Comparison of ENCODE assay signal across 20 cellular contexts in genomic region chr10:6230335-6230734, GRCh38. TPM values are rescaled to one million over a fixed set of nuclear protein-coding genes. Genes with fewer than 3 reads are reported as not detected.
A peak's percentile ranks its signal among the peaks of the same experiment; 100 is the strongest.
DNase-seq lines count a peak whose midpoint lies in the region; ATAC-seq and TF ChIP-seq lines count a peak whose summit lies in the region.
"Had no signal": no experiment of that assay in that cellular context is flagged by ENCODE, and none has a peak within 500 bp of the region (broad histone marks: within the 10 kb centered on the region; RNA-seq: fewer than 3 reads in every experiment).

No MANE protein-coding gene starts in this region.

- no peak for ATAC-seq in CD4-positive, CD25-positive, alpha-beta regulatory T cell (ENCODE audit: low read depth in 2 of 2)
- ATAC-seq in activated T-helper 17 cell treated with anti-CD3 and anti-CD28 coated beads, Interleukin-2, amount 50 U/mL, for 72 hours (replicated peaks): no peak
- ATAC-seq in activated CD4-positive, alpha-beta T cell treated with anti-CD3 and anti-CD28 coated beads for 36 hours: no peak
- ATAC-seq: GM12878, HCT116 had no signal

- H3K4me2 ChIP-seq in smooth muscle cell: no peak overlapping the region

- no peak for TF ChIP-seq CTCF in nephron (IDR thresholded peaks at IDR 0.05; ENCODE audit: unreplicated experiment in 3 of 3)
- TF ChIP-seq CTCF in smooth muscle cell (IDR thresholded peaks at IDR 0.05; ENCODE audit: borderline replicate concordance, insufficient read depth, poor library complexity, severe bottlenecking): no peak

- H3K4me1 ChIP-seq in CD4-positive, CD25-positive, alpha-beta regulatory T cell (ENCODE audit: control insufficient read depth, insufficient read depth, low read length, poor library complexity, severe bottlenecking): peaks cover 5% of the 10 kb centered on the region
- no peaks in the 10 kb centered on the region for H3K4me1 ChIP-seq in smooth muscle cell (ENCODE audit: low read depth)

- no peak overlapping the region for H3K4me3 ChIP-seq in CD4-positive, CD25-positive, alpha-beta regulatory T cell (ENCODE audit: low read depth, low read length)
- H3K4me3 ChIP-seq in H7 (ENCODE audit: insufficient read depth, low read depth, low read length): no peak overlapping the region
- no peak overlapping the region for H3K4me3 ChIP-seq in smooth muscle cell
- H3K4me3 ChIP-seq: GM12878, GM23248, SK-N-MC had no signal

- peaks cover 30% of the 10 kb centered on the region for H3K36me3 Mint-ChIP-seq in CD4-positive, CD25-positive, alpha-beta regulatory T cell
- H3K36me3 Mint-ChIP-seq in activated T-helper 17 cell treated with anti-CD3 and anti-CD28 coated beads, Interleukin-2, amount 50 U/mL, for 72 hours (ENCODE audit: low read depth): peaks cover 100% of the 10 kb centered on the region
- H3K36me3 Mint-ChIP-seq in nephron (ENCODE audit: low read depth): peaks cover 74% of the 10 kb centered on the region
- H3K36me3 Mint-ChIP-seq in activated CD4-positive, alpha-beta T cell treated with anti-CD3 and anti-CD28 coated beads for 36 hours (ENCODE audit: low read depth): peaks cover 80% of the 10 kb centered on the region

- H3K9me3 Mint-ChIP-seq in CD4-positive, CD25-positive, alpha-beta regulatory T cell: peaks cover 0 to under 1% (median 0%) of the 10 kb centered on the region in 7 donors
- H3K9me3 Mint-ChIP-seq in activated T-helper 17 cell treated with anti-CD3 and anti-CD28 coated beads, Interleukin-2, amount 50 U/mL, for 72 hours: no peaks in the 10 kb centered on the region
- H3K9me3 Mint-ChIP-seq in nephron: no peaks in the 10 kb centered on the region
- no peaks in the 10 kb centered on the region for H3K9me3 Mint-ChIP-seq in activated CD4-positive, alpha-beta T cell treated with anti-CD3 and anti-CD28 coated beads for 36 hours (ENCODE audit: low read depth)

- H3K27me3 Mint-ChIP-seq in CD4-positive, CD25-positive, alpha-beta regulatory T cell: no peaks in the 10 kb centered on the region
- H3K27me3 Mint-ChIP-seq in activated T-helper 17 cell treated with anti-CD3 and anti-CD28 coated beads, Interleukin-2, amount 50 U/mL, for 72 hours: no peaks in the 10 kb centered on the region
- H3K27me3 Mint-ChIP-seq in nephron (ENCODE audit: low read depth): no peaks in the 10 kb centered on the region
- H3K27me3 Mint-ChIP-seq in activated CD4-positive, alpha-beta T cell treated with anti-CD3 and anti-CD28 coated beads for 36 hours: no peaks in the 10 kb centered on the region

- 94% methylated on average over 2 of the region's 2 CpGs for WGBS in smooth muscle cell (ENCODE audit: low lambda C conversion rate)

- peaks cover 57% of the 10 kb centered on the region for H3F3A ChIP-seq in smooth muscle cell (ENCODE audit: low read depth)

- peaks cover 0 to 12% (median 7%) of the 10 kb centered on the region in 4 donors for H3K4me1 Mint-ChIP-seq in CD4-positive, CD25-positive, alpha-beta regulatory T cell
- peaks cover 10% of the 10 kb centered on the region for H3K4me1 Mint-ChIP-seq in activated T-helper 17 cell treated with anti-CD3 and anti-CD28 coated beads, Interleukin-2, amount 50 U/mL, for 72 hours
- H3K4me1 Mint-ChIP-seq in nephron: peaks cover 16% of the 10 kb centered on the region
- peaks cover 1% of the 10 kb centered on the region for H3K4me1 Mint-ChIP-seq in activated CD4-positive, alpha-beta T cell treated with anti-CD3 and anti-CD28 coated beads for 36 hours

- H3K79me2 ChIP-seq in smooth muscle cell (ENCODE audit: low read depth): peaks cover 4% of the 10 kb centered on the region

- CTCF ChIA-PET in activated CD4-positive, alpha-beta T cell treated with anti-CD3 and anti-CD28 coated beads for 36 hours (lab: Charles Lee): no interaction called here

- peaks cover 100% of the 10 kb centered on the region for H4K20me1 ChIP-seq in smooth muscle cell (ENCODE audit: low read depth)

- no peak overlapping the region for H3K27ac ChIP-seq in CD4-positive, CD25-positive, alpha-beta regulatory T cell (ENCODE audit: insufficient read depth, low read length, poor library complexity, severe bottlenecking)
- no peak overlapping the region for H3K27ac ChIP-seq in smooth muscle cell (ENCODE audit: low read depth)
- H3K27ac ChIP-seq: GM23248, SK-N-MC had no signal

- intact Hi-C loops in activated CD4-positive, alpha-beta T cell treated with anti-CD3 and anti-CD28 coated beads for 36 hours (cut with DNase I, micrococcal nuclease): loop anchor here (10.0 kb wide), 1 partner anchor 174 kb away; no protein-coding TSS in a partner anchor

- no peak overlapping the region for H3K4me3 Mint-ChIP-seq in CD4-positive, CD25-positive, alpha-beta regulatory T cell
- H3K4me3 Mint-ChIP-seq in activated T-helper 17 cell treated with anti-CD3 and anti-CD28 coated beads, Interleukin-2, amount 50 U/mL, for 72 hours: no peak overlapping the region
- H3K4me3 Mint-ChIP-seq in nephron: no peak overlapping the region
- no peak overlapping the region for H3K4me3 Mint-ChIP-seq in activated CD4-positive, alpha-beta T cell treated with anti-CD3 and anti-CD28 coated beads for 36 hours

- H3K27ac Mint-ChIP-seq in CD4-positive, CD25-positive, alpha-beta regulatory T cell: peak overlapping the region in 2 of 3 donors; percentile 8 to 56
- peak overlapping the region; percentile 24 for H3K27ac Mint-ChIP-seq in activated T-helper 17 cell treated with anti-CD3 and anti-CD28 coated beads, Interleukin-2, amount 50 U/mL, for 72 hours
- H3K27ac Mint-ChIP-seq in nephron: peak overlapping the region in 2 of 3 experiments; percentile 19 to 29
- H3K27ac Mint-ChIP-seq in activated CD4-positive, alpha-beta T cell treated with anti-CD3 and anti-CD28 coated beads for 36 hours: no peak overlapping the region

- no peaks in the 10 kb centered on the region for H3K9me3 ChIP-seq in CD4-positive, CD25-positive, alpha-beta regulatory T cell (ENCODE audit: control insufficient read depth in 2 of 2, low read length in 2 of 2)
- no peaks in the 10 kb centered on the region for H3K9me3 ChIP-seq in smooth muscle cell (replicated peaks; ENCODE audit: low read depth)

- no peak for DNase-seq in CD4-positive, CD25-positive, alpha-beta regulatory T cell
- DNase-seq in H7 (peak; percentile 27), smooth muscle cell (lab: John Stamatoyannopoulos, UW; ENCODE audit: unreplicated experiment) (no peak), AG08396 (ENCODE audit: low spot score) (no peak)
- no peak for DNase-seq in activated CD4-positive, alpha-beta T cell treated with anti-CD3 and anti-CD28 coated beads for 36 hours
- DNase-seq in stimulated activated CD4-positive, alpha-beta T cell treated with anti-CD3 and anti-CD28 coated beads, Interleukin-2, amount 100 ng/mL, for 24 hours: no peak
- DNase-seq: ACHN, GF-D8, GM23248, KBM-7, NCI-H1105 treated with DMSO at 0.1 percent for 48 hours, NCI-H1694 treated with DMSO at 0.1 percent for 48 hours, NCI-H510A, NCI-H748 treated with DMSO at 0.1 percent for 48 hours, SHP77 had no signal

- no peak overlapping the region for H3K9ac ChIP-seq in smooth muscle cell (ENCODE audit: low read depth)
- H3K9ac ChIP-seq: GM23248 had no signal

- H3K27me3 ChIP-seq in CD4-positive, CD25-positive, alpha-beta regulatory T cell (ENCODE audit: control insufficient read depth, insufficient read depth, low read length): no peaks in the 10 kb centered on the region
- H3K27me3 ChIP-seq in H7 (ENCODE audit: control insufficient read depth, insufficient read depth, low read length) (no peaks in the 10 kb centered on the region), smooth muscle cell (ENCODE audit: low read depth) (no peaks in the 10 kb centered on the region)

- no peak overlapping the region for H2AFZ ChIP-seq in smooth muscle cell (ENCODE audit: low read depth)
- H2AFZ ChIP-seq: GM23248 had no signal

- POLR2A ChIA-PET in activated CD4-positive, alpha-beta T cell treated with anti-CD3 and anti-CD28 coated beads for 36 hours (lab: Charles Lee): no interaction called here

- H3K36me3 ChIP-seq in CD4-positive, CD25-positive, alpha-beta regulatory T cell (ENCODE audit: control insufficient read depth, insufficient read depth, low read length): peaks cover 55% of the 10 kb centered on the region
- H3K36me3 ChIP-seq in H7 (replicated peaks; ENCODE audit: control insufficient read depth, insufficient read depth, low read length) (peaks cover 33% of the 10 kb centered on the region), smooth muscle cell (ENCODE audit: low read depth) (peaks cover 28% of the 10 kb centered on the region)

RNA-seq across cellular contexts. Expression of gene PFKFB3, which starts 27.6 kb away (rescaled TPM):
- total RNA-seq in CD4-positive, CD25-positive, alpha-beta regulatory T cell: 96.3 TPM
- polyA plus RNA-seq in CD4-positive, CD25-positive, alpha-beta regulatory T cell: 1 to 10 TPM; 2.8 to 6.2 (median 3.9) TPM
- total RNA-seq in H7 (2014; rRNA removed; shearing (Covaris generic)): 14.6 and 20.1 TPM in 2 replicates
- total RNA-seq in activated T-helper 17 cell treated with anti-CD3 and anti-CD28 coated beads, Interleukin-2, amount 50 U/mL, for 72 hours: 100 to 1,000 TPM; 157 to 310 TPM
- 100 to 1,000 TPM; 133 to 183 TPM for total RNA-seq in activated CD4-positive, alpha-beta T cell treated with anti-CD3 and anti-CD28 coated beads for 36 hours
- total RNA-seq in smooth muscle cell: 45.7 and 61.3 TPM in 2 replicates
- 68.3 and 73.4 TPM in 2 replicates for polyA plus RNA-seq in smooth muscle cell
